Comparison of ENCODE assay signal across 8 cellular contexts in the genomic region with DNA sequence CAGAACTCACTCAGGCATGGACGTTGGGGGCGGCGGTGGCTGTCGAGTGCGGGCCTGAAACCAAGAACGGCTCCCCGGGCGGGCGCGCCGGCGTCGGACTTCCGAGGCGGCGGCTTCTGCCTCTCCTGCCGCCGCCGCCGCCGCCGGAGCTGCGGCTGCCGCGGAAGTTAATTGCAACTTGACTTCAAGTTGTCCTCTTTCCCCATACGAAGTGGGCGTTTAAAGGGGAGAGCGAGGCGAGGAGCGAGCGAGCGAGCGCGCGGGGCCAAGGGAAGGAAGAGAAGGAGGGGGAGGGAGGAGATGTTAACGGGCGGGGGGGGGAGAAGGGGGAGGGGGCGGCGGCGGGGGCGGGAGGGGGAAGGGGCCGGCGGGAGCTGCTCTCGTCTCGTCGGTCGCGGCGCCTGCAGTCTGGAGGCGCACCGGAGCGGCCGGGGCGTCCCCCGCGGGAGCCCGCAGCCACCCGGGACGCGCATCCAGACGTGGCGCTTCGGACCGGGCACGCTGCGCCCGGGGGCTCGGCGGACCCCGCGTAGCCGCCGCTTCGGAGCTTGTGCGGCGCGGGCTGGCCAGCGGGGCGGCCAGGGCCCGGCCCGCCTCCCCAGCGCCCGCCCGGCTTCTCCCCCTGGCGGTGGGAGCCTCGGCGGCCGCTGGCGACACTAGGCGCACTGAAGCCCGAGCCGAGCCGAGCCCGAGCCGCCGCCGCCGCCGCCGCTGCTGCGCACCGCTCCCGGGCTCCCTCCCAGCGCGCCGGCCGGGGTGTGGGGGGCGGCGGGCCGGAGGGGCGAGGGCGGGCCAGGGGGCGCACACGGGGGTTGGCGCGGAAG. TPM values are rescaled to one million over a fixed set of nuclear protein-coding genes. Genes with fewer than 3 reads are reported as not detected.
DNase-seq lines count a peak whose midpoint lies in the region; ATAC-seq and TF ChIP-seq lines count a peak whose summit lies in the region.

No MANE protein-coding gene starts in this region.

- H3K4me1 ChIP-seq in OCI-LY7 (ENCODE audit: insufficient read depth, low read length, poor library complexity, severe bottlenecking), result peaks cover 28% of the 10 kb centered on the region
- peaks cover 14% of the 10 kb centered on the region for H3K4me1 ChIP-seq in neuron (ENCODE audit: insufficient read depth, low read length)
- no peaks in the 10 kb centered on the region for H3K4me1 ChIP-seq in thymus (ENCODE audit: control insufficient read depth, insufficient read depth, low read length)

- no peaks in the 10 kb centered on the region for H3K9me2 ChIP-seq in OCI-LY7 (ENCODE audit: insufficient read depth, low read length)

- H3K36me3 ChIP-seq in OCI-LY7 (ENCODE audit: insufficient read depth, low read length) (no peaks in the 10 kb centered on the region; the same call in 1 of the 2 replicates), neuron (ENCODE audit: insufficient read depth, low read length) (no peaks in the 10 kb centered on the region), thymus (ENCODE audit: control insufficient read depth, insufficient read depth) (peaks cover 9% of the 10 kb centered on the region)

- POLR2A ChIA-PET in OCI-LY7 (lab: Charles Lee), result no interaction called here

- H4K20me1 ChIP-seq in OCI-LY7 (ENCODE audit: insufficient read depth, low read length), result no peaks in the 10 kb centered on the region

- TF ChIP-seq CTCF in AG09319 (IDR thresholded peaks at IDR 0.05; ENCODE audit: low read depth, low read length), result peak; percentile 7
- TF ChIP-seq CTCF in OCI-LY7 (conservative IDR thresholded peaks at IDR 0.05; ENCODE audit: low read length), result no peak
- peak; percentile 46 for TF ChIP-seq CTCF in fibroblast of the aortic adventitia (IDR thresholded peaks at IDR 0.05; ENCODE audit: insufficient read depth, low read length)

- H3K27me3 ChIP-seq in neuron (ENCODE audit: insufficient read depth, low read length) (peaks cover 60% of the 10 kb centered on the region), thymus (ENCODE audit: control insufficient read depth, insufficient read depth) (no peaks in the 10 kb centered on the region)

- ATAC-seq in GM18867 (IDR thresholded peaks at IDR 0.05; ENCODE audit: unreplicated experiment) (peak; percentile 97), HG03175 (IDR thresholded peaks at IDR 0.05; ENCODE audit: unreplicated experiment) (peak; percentile 94)

- H2AFZ ChIP-seq in OCI-LY7 (ENCODE audit: low read length) (no peak overlapping the region), neuron (ENCODE audit: low read depth, low read length) (peak overlapping the region; percentile 62)

- H3K79me2 ChIP-seq in OCI-LY7 (ENCODE audit: insufficient read depth, low read depth, low read length), result no peaks in the 10 kb centered on the region

- H3K4me3 ChIP-seq in OCI-LY7 (ENCODE audit: low read depth, low read length, poor library complexity, severe bottlenecking) (peak overlapping the region; percentile 51), fibroblast of the aortic adventitia (ENCODE audit: low read depth, low read length) (peak overlapping the region; percentile 46), neuron (ENCODE audit: low read length) (peak overlapping the region; percentile 51), thymus (ENCODE audit: low read length) (peak overlapping the region; percentile 95)

- H3K27ac ChIP-seq in OCI-LY7 (ENCODE audit: low read depth, low read length, poor library complexity, severe bottlenecking), result no peak overlapping the region
- H3K27ac ChIP-seq in thymus (ENCODE audit: low read depth), result peak overlapping the region; percentile 99

- peaks cover 16% of the 10 kb centered on the region for H3K9me3 ChIP-seq in OCI-LY7 (ENCODE audit: low read length)
- peaks cover 5% of the 10 kb centered on the region for H3K9me3 ChIP-seq in neuron (ENCODE audit: low read length)
- peaks cover 5% of the 10 kb centered on the region for H3K9me3 ChIP-seq in thymus (ENCODE audit: control insufficient read depth)

- H3K4me2 ChIP-seq in OCI-LY7 (ENCODE audit: low read length), result peak overlapping the region; percentile 57

- no peak for DNase-seq in AG09319 (ENCODE audit: extremely low read depth, low read depth)
- peak; percentile 60 for DNase-seq in OCI-LY7 (ENCODE audit: low spot score)
- peak; percentile 57 for DNase-seq in activated T-helper 1 cell treated with Interleukin-2 at 50 U/mL for 16 hours (ENCODE audit: low read depth)
- DNase-seq in fibroblast of the aortic adventitia (ENCODE audit: low read depth), result peak; percentile 20

- WGBS in thymus, result under 1% methylated on average over 115 of the region's 116 CpGs

- intact Hi-C loops in OCI-LY7 (cut with micrococcal nuclease; ENCODE audit: unreplicated experiment), result no loop called here

- BruUV-seq in OCI-LY7 (replicated peaks; lab: Mats Ljungman, UMichigan), result no TSS peak

- CTCF ChIA-PET in OCI-LY7 (lab: Charles Lee; ENCODE audit: unreplicated experiment), result no interaction called here

RNA-seq across cellular contexts. Expression of a gene that starts 19.7 kb away (rescaled TPM):
- total RNA-seq in OCI-LY7 (2014; rRNA removed; shearing (Covaris generic)), result 5.6 and 8.7 TPM in 2 replicates
- total RNA-seq in OCI-LY7 (2022) (2.5 and 2.7 TPM in 2 replicates), fibroblast of the aortic adventitia (ENCODE audit: low replicate concordance) (23.3 and 62.5 TPM in 2 replicates)
- 172 TPM for polyA plus RNA-seq in thymus
